ENCODE assay signal across 12 cellular contexts in the genomic region with DNA sequence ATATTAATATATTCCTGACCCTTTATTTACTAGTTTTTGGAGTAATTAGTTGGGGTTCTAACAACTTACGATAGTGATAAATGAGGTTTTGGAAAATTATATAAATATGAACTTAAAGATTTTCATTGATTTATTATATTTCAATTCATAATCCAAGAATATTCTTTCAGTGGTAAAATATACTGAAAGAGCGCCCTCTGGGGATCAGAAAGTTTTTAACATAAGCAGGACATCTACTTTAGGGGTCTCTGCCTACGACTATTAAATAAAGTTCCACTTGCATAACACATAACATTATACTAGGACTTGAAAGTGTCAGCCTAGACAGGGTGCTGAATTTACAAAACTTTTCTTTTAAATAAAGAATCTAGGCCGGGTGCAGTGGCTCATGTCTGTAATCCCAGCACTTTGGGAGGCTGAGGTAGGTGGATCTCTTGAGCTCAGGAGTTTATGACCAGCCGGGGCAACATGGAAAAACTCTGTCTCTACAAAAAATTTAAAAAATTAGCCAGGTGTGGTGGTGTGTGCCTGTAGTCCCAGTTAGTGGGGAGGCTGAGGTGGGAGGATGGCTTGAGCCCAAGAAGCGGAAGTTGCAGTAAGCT.
A peak's percentile ranks its signal among the peaks of the same experiment; 100 is the strongest.
DNase-seq lines count a peak whose midpoint lies in the region; ATAC-seq, FAIRE-seq and TF ChIP-seq lines count a peak whose summit lies in the region.
"Had no signal": no experiment of that assay in that cellular context is flagged by ENCODE, and none has a peak within 500 bp of the region (broad histone marks: within the 10 kb centered on the region; RNA-seq: fewer than 3 reads in every experiment).

No MANE protein-coding gene starts in this region.

- H3K9me3 ChIP-seq in SK-N-MC (ENCODE audit: low read depth, low read length), result no peaks in the 10 kb centered on the region
- H3K9me3 ChIP-seq: SJCRH30, vagina had no signal

- H3K9me3 Mint-ChIP-seq in stimulated activated naive B cell treated with anti-CD40 and anti-IgM and Interleukin-4, amounts not matched to agents 10 μg/mL and 1 μg/mL and 100 μg/mL, for 72 hours, result no peaks in the 10 kb centered on the region
- H3K9me3 Mint-ChIP-seq: activated naive CD4-positive, alpha-beta T cell treated with anti-CD3 and anti-CD28 coated beads, Interleukin-2, amount 10 ng/mL, durations not matched to agents 7 days and 5 days had no signal

- FAIRE-seq in A204.1 (lab: Jason Lieb, UNC), result peak; percentile 81

- no peak overlapping the region for H3K9ac ChIP-seq in SK-N-MC (ENCODE audit: insufficient read length)

- H3K27ac Mint-ChIP-seq in stimulated activated naive B cell treated with anti-CD40 and anti-IgM and Interleukin-4, amounts not matched to agents 10 μg/mL and 1 μg/mL and 100 μg/mL, for 72 hours, result no peak overlapping the region
- H3K27ac Mint-ChIP-seq: activated naive CD4-positive, alpha-beta T cell treated with anti-CD3 and anti-CD28 coated beads, Interleukin-2, amount 10 ng/mL, durations not matched to agents 7 days and 5 days had no signal

- peaks cover 35% of the 10 kb centered on the region for H3K36me3 ChIP-seq in SK-N-MC (ENCODE audit: insufficient read depth, low read length)

- DNase-seq in GM10266 (ENCODE audit: extremely low spot score) (no peak), SK-N-MC (ENCODE audit: low read depth, low spot score) (no peak), foreskin fibroblast (peak in 1 of 2 donors; percentile 25)
- no peak for DNase-seq in stimulated activated naive B cell treated with anti-CD40 and anti-IgM and Interleukin-4, amounts not matched to agents 10 μg/mL and 1 μg/mL and 100 μg/mL, for 72 hours
- DNase-seq in stimulated activated CD4-positive, alpha-beta T cell treated with anti-CD3 and anti-CD28 coated beads, Interleukin-12 subunit alpha, Interleukin-12 subunit beta, amount 100 ng/mL, for 4 hours, result no peak
- DNase-seq: activated naive CD4-positive, alpha-beta T cell treated with anti-CD3 and anti-CD28 coated beads, Interleukin-2, amount 10 ng/mL, durations not matched to agents 7 days and 5 days; HCEC 1CT had no signal

- H3K27me3 Mint-ChIP-seq in stimulated activated naive B cell treated with anti-CD40 and anti-IgM and Interleukin-4, amounts not matched to agents 10 μg/mL and 1 μg/mL and 100 μg/mL, for 72 hours, result no peaks in the 10 kb centered on the region
- H3K27me3 Mint-ChIP-seq: activated naive CD4-positive, alpha-beta T cell treated with anti-CD3 and anti-CD28 coated beads, Interleukin-2, amount 10 ng/mL, durations not matched to agents 7 days and 5 days had no signal

- TF ChIP-seq CTCF in GM10266 (IDR thresholded peaks at IDR 0.05; ENCODE audit: control insufficient read depth, insufficient read depth, low read depth, missing control alignments), result peak; percentile 50
- peak; percentile 47 for TF ChIP-seq CTCF in foreskin fibroblast (IDR thresholded peaks at IDR 0.05; ENCODE audit: low read depth, low read length)

- ATAC-seq in stimulated activated naive B cell treated with anti-CD40 and anti-IgM and Interleukin-4, amounts not matched to agents 10 μg/mL and 1 μg/mL and 100 μg/mL, for 72 hours (replicated peaks), result no peak
- ATAC-seq in GM19035 (IDR thresholded peaks at IDR 0.05; ENCODE audit: unreplicated experiment), result no peak
- no peak for ATAC-seq in HG03025 (IDR thresholded peaks at IDR 0.05; ENCODE audit: low FRiP score, unreplicated experiment)

- no peak overlapping the region for H3K4me3 Mint-ChIP-seq in stimulated activated naive B cell treated with anti-CD40 and anti-IgM and Interleukin-4, amounts not matched to agents 10 μg/mL and 1 μg/mL and 100 μg/mL, for 72 hours
- H3K4me3 Mint-ChIP-seq: activated naive CD4-positive, alpha-beta T cell treated with anti-CD3 and anti-CD28 coated beads, Interleukin-2, amount 10 ng/mL, durations not matched to agents 7 days and 5 days had no signal

- peaks cover 27 to 46% of the 10 kb centered on the region in 2 donors for H3K36me3 Mint-ChIP-seq in stimulated activated naive B cell treated with anti-CD40 and anti-IgM and Interleukin-4, amounts not matched to agents 10 μg/mL and 1 μg/mL and 100 μg/mL, for 72 hours

- H3K4me1 Mint-ChIP-seq in stimulated activated naive B cell treated with anti-CD40 and anti-IgM and Interleukin-4, amounts not matched to agents 10 μg/mL and 1 μg/mL and 100 μg/mL, for 72 hours, result peaks cover 18 to 38% of the 10 kb centered on the region in 2 donors

- peak overlapping the region; percentile 80 for H3K27ac ChIP-seq in SK-N-MC
- H3K27ac ChIP-seq: SJCRH30, vagina had no signal

- H3K4me3 ChIP-seq in SK-N-MC (no peak overlapping the region), foreskin fibroblast (ENCODE audit: low read depth in 1 of 2, low read length in 2 of 2) (no peak overlapping the region)
- H3K4me3 ChIP-seq: SJCRH30, vagina had no signal
